Comparison of ENCODE assay signal across 11 cellular contexts in genomic region chr3:127044996-127045395, GRCh38.
DNase-seq lines count a peak whose midpoint lies in the region; ATAC-seq, FAIRE-seq and TF ChIP-seq lines count a peak whose summit lies in the region.
"Had no signal": no experiment of that assay in that cellular context is flagged by ENCODE, and none has a peak within 500 bp of the region (broad histone marks: within the 10 kb centered on the region; RNA-seq: fewer than 3 reads in every experiment).

No MANE protein-coding gene starts in this region.

- H4K20me1 ChIP-seq in keratinocyte (ENCODE audit: control insufficient read depth, extremely low read depth, insufficient read depth, low read length), result no peaks in the 10 kb centered on the region

- no peak for TF ChIP-seq CTCF in keratinocyte (optimal IDR thresholded peaks at IDR 0.05 in 1 of 3, IDR thresholded peaks at IDR 0.05 in 1 of 3, conservative IDR thresholded peaks at IDR 0.05 in 1 of 3; ENCODE audit: extremely low read depth in 1 of 3, insufficient read depth in 2 of 3, low read length in 3 of 3)

- peaks cover 2% of the 10 kb centered on the region for H3K9me3 Mint-ChIP-seq in activated T-cell treated with anti-CD3 and anti-CD28 coated beads, Interleukin-2, amount 50 U/mL, for 24 hours
- H3K9me3 Mint-ChIP-seq in activated naive CD4-positive, alpha-beta T cell treated with anti-CD3 and anti-CD28 coated beads, Interleukin-2, amount 50 U/mL, for 72 hours, result peaks cover 7 to 10% of the 10 kb centered on the region in 2 donors

- no peak overlapping the region for H3K4me2 ChIP-seq in keratinocyte (ENCODE audit: control insufficient read depth, extremely low read depth, insufficient read depth, low read depth, low read length)

- H3K27me3 ChIP-seq in keratinocyte (ENCODE audit: control insufficient read depth, extremely low read depth, insufficient read depth, low read length), result no peaks in the 10 kb centered on the region
- H3K27me3 ChIP-seq: vagina had no signal

- peak; percentile 64 for DNase-seq in AG08396 (ENCODE audit: low spot score)
- peak; percentile 78 for DNase-seq in SK-N-DZ (ENCODE audit: low spot score)
- no peak for DNase-seq in keratinocyte (ENCODE audit: low read depth, low spot score)
- DNase-seq in activated T-cell treated with anti-CD3 and anti-CD28 coated beads, Interleukin-2, amount 50 U/mL, for 24 hours, result no peak
- no peak for DNase-seq in OCI-M2 (lab: John Stamatoyannopoulos, UW; ENCODE audit: unreplicated experiment)
- DNase-seq in GM19239 (ENCODE audit: insufficient read length, low spot score), result no peak
- DNase-seq in activated naive CD4-positive, alpha-beta T cell treated with anti-CD3 and anti-CD28 coated beads, Interleukin-2, amount 50 U/mL, for 72 hours (ENCODE audit: low spot score in 2 of 2), result no peak
- DNase-seq: heart right ventricle, T-helper 2 cell had no signal

- no peaks in the 10 kb centered on the region for H3K9me3 ChIP-seq in keratinocyte (ENCODE audit: control insufficient read depth, low read depth, low read length)
- H3K9me3 ChIP-seq: vagina had no signal

- FAIRE-seq in keratinocyte (lab: Jason Lieb, UNC), result no peak
- FAIRE-seq in GM19239 (lab: Jason Lieb, UNC), result no peak

- no peaks in the 10 kb centered on the region for H3K9me1 ChIP-seq in keratinocyte (ENCODE audit: control insufficient read depth, extremely low read depth, insufficient read depth, low read length)

- H3K4me3 ChIP-seq in keratinocyte (ENCODE audit: control insufficient read depth in 2 of 3, extremely low read depth in 1 of 3, insufficient read depth in 2 of 3, low read depth in 1 of 3, low read length in 3 of 3), result no peak overlapping the region
- H3K4me3 ChIP-seq: heart right ventricle, vagina had no signal

- peaks cover 17% of the 10 kb centered on the region for H3K4me1 ChIP-seq in keratinocyte (ENCODE audit: control insufficient read depth, extremely low read depth, insufficient read depth, low read length)

- H3K36me3 Mint-ChIP-seq in activated T-cell treated with anti-CD3 and anti-CD28 coated beads, Interleukin-2, amount 50 U/mL, for 24 hours (ENCODE audit: low read depth), result no peaks in the 10 kb centered on the region
- peaks cover 0 to 2% of the 10 kb centered on the region in 2 donors for H3K36me3 Mint-ChIP-seq in activated naive CD4-positive, alpha-beta T cell treated with anti-CD3 and anti-CD28 coated beads, Interleukin-2, amount 50 U/mL, for 72 hours

- no peak overlapping the region for H3K9ac ChIP-seq in keratinocyte (ENCODE audit: control insufficient read depth, extremely low read depth, insufficient read depth, low read length)

- peaks cover 8% of the 10 kb centered on the region for H3K27me3 Mint-ChIP-seq in activated T-cell treated with anti-CD3 and anti-CD28 coated beads, Interleukin-2, amount 50 U/mL, for 24 hours

- no peaks in the 10 kb centered on the region for H3K79me2 ChIP-seq in keratinocyte (ENCODE audit: control insufficient read depth, insufficient read depth, low read length)

- H3K4me3 Mint-ChIP-seq in activated T-cell treated with anti-CD3 and anti-CD28 coated beads, Interleukin-2, amount 50 U/mL, for 24 hours, result no peak overlapping the region

- TF ChIP-seq EP300 in Ishikawa (IDR thresholded peaks at IDR 0.05; ENCODE audit: borderline replicate concordance), result no peak

- TF ChIP-seq RAD21 in Ishikawa (IDR thresholded peaks at IDR 0.05; ENCODE audit: low read depth), result no peak

- no peak overlapping the region for H3K27ac Mint-ChIP-seq in activated T-cell treated with anti-CD3 and anti-CD28 coated beads, Interleukin-2, amount 50 U/mL, for 24 hours
- H3K27ac Mint-ChIP-seq in activated naive CD4-positive, alpha-beta T cell treated with anti-CD3 and anti-CD28 coated beads, Interleukin-2, amount 50 U/mL, for 72 hours, result peak overlapping the region in 1 of 2 donors; percentile 14

- no peaks in the 10 kb centered on the region for H3K4me1 Mint-ChIP-seq in activated T-cell treated with anti-CD3 and anti-CD28 coated beads, Interleukin-2, amount 50 U/mL, for 24 hours (ENCODE audit: low read depth)

- dilution Hi-C loops in keratinocyte (cut with MboI; ENCODE audit: extremely low pct_ligation_motif_present, low sequenced_read_pairs), result no loop called here

- H3K27ac ChIP-seq in keratinocyte (ENCODE audit: control insufficient read depth, insufficient read depth, low read length), result no peak overlapping the region
- H3K27ac ChIP-seq: heart right ventricle, vagina had no signal

- H2AFZ ChIP-seq in keratinocyte (ENCODE audit: control insufficient read depth, low read length), result peak overlapping the region; percentile 62

- H3K36me3 ChIP-seq in keratinocyte (ENCODE audit: control insufficient read depth in 2 of 2, extremely low read depth in 1 of 2, insufficient read depth in 2 of 2, low read length in 2 of 2), result no peaks in the 10 kb centered on the region
- H3K36me3 ChIP-seq: heart right ventricle, vagina had no signal

- ATAC-seq in activated naive CD4-positive, alpha-beta T cell treated with anti-CD3 and anti-CD28 coated beads, Interleukin-2, amount 50 U/mL, for 72 hours, result no peak

TF ChIP-seq in Ishikawa, 13 proteins besides CTCF, POLR2A, EP300 and RAD21:
- TF ChIP-seq USF1 (IDR thresholded peaks at IDR 0.05) (peak; percentile 90), FOXM1 (IDR thresholded peaks at IDR 0.05; ENCODE audit: borderline replicate concordance, low read depth) (no peak), MAX (IDR thresholded peaks at IDR 0.05) (peak; percentile 37; the same call in 1 of the 2 replicates), CEBPB (IDR thresholded peaks at IDR 0.05) (no peak)

Comparison
In these comparisons a context has a peak if more than half of its experiments do, and no peak if none do; other contexts are left out.
1. DNase-seq: peak in AG08396 (single experiment) and SK-N-DZ (single experiment); none in keratinocyte (single experiment), activated T-cell treated with anti-CD3 and anti-CD28 coated beads, Interleukin-2, amount 50 U/mL, for 24 hours (single experiment), OCI-M2 (single experiment), GM19239 (single experiment) and activated naive CD4-positive, alpha-beta T cell treated with anti-CD3 and anti-CD28 coated beads, Interleukin-2, amount 50 U/mL, for 72 hours (0 of 2).